1 cellular context compared by ENCODE assay signal in genomic region chr1:8908388-8909151, GRCh38.
TF ChIP-seq lines count a peak whose summit lies in the region.

No MANE protein-coding gene starts in this region.

TF ChIP-seq in WTC11, 78 proteins besides CTCF, POLR2A, EP300 and RAD21 (continued from another document):
- TF ChIP-seq, protein P1, sequence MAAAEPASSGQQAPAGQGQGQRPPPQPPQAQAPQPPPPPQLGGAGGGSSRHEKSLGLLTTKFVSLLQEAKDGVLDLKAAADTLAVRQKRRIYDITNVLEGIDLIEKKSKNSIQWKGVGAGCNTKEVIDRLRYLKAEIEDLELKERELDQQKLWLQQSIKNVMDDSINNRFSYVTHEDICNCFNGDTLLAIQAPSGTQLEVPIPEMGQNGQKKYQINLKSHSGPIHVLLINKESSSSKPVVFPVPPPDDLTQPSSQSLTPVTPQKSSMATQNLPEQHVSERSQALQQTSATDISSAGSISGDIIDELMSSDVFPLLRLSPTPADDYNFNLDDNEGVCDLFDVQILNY (CRISPR knock-in tag; IDR thresholded peaks at IDR 0.05) = no peak
- TF ChIP-seq, protein P2, sequence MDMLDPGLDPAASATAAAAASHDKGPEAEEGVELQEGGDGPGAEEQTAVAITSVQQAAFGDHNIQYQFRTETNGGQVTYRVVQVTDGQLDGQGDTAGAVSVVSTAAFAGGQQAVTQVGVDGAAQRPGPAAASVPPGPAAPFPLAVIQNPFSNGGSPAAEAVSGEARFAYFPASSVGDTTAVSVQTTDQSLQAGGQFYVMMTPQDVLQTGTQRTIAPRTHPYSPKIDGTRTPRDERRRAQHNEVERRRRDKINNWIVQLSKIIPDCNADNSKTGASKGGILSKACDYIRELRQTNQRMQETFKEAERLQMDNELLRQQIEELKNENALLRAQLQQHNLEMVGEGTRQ (CRISPR knock-in tag; IDR thresholded peaks at IDR 0.05) = no peak
- TF ChIP-seq NR1H2 (CRISPR knock-in tag; IDR thresholded peaks at IDR 0.05) (no peak), HMGXB4 (CRISPR knock-in tag; IDR thresholded peaks at IDR 0.05) (no peak), ETV6 (CRISPR knock-in tag; IDR thresholded peaks at IDR 0.05) (no peak), ERG (CRISPR knock-in tag; IDR thresholded peaks at IDR 0.05) (no peak), ZNF232 (CRISPR knock-in tag; IDR thresholded peaks at IDR 0.05) (no peak), MYBL2 (CRISPR knock-in tag; IDR thresholded peaks at IDR 0.05) (no peak), NFATC4 (CRISPR knock-in tag; IDR thresholded peaks at IDR 0.05) (no peak)
- TF ChIP-seq, protein P3, sequence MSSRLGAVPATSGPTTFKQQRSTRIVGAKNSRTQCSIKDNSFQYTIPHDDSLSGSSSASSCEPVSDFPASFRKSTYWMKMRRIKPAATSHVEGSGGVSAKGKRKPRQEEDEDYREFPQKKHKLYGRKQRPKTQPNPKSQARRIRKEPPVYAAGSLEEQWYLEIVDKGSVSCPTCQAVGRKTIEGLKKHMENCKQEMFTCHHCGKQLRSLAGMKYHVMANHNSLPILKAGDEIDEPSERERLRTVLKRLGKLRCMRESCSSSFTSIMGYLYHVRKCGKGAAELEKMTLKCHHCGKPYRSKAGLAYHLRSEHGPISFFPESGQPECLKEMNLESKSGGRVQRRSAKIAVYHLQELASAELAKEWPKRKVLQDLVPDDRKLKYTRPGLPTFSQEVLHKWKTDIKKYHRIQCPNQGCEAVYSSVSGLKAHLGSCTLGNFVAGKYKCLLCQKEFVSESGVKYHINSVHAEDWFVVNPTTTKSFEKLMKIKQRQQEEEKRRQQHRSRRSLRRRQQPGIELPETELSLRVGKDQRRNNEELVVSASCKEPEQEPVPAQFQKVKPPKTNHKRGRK (CRISPR knock-in tag; IDR thresholded peaks at IDR 0.05; ENCODE audit: borderline replicate concordance) = no peak
- TF ChIP-seq, protein P4, sequence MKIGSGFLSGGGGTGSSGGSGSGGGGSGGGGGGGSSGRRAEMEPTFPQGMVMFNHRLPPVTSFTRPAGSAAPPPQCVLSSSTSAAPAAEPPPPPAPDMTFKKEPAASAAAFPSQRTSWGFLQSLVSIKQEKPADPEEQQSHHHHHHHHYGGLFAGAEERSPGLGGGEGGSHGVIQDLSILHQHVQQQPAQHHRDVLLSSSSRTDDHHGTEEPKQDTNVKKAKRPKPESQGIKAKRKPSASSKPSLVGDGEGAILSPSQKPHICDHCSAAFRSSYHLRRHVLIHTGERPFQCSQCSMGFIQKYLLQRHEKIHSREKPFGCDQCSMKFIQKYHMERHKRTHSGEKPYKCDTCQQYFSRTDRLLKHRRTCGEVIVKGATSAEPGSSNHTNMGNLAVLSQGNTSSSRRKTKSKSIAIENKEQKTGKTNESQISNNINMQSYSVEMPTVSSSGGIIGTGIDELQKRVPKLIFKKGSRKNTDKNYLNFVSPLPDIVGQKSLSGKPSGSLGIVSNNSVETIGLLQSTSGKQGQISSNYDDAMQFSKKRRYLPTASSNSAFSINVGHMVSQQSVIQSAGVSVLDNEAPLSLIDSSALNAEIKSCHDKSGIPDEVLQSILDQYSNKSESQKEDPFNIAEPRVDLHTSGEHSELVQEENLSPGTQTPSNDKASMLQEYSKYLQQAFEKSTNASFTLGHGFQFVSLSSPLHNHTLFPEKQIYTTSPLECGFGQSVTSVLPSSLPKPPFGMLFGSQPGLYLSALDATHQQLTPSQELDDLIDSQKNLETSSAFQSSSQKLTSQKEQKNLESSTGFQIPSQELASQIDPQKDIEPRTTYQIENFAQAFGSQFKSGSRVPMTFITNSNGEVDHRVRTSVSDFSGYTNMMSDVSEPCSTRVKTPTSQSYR (CRISPR knock-in tag; IDR thresholded peaks at IDR 0.05) = no peak
- TF ChIP-seq, protein P5, sequence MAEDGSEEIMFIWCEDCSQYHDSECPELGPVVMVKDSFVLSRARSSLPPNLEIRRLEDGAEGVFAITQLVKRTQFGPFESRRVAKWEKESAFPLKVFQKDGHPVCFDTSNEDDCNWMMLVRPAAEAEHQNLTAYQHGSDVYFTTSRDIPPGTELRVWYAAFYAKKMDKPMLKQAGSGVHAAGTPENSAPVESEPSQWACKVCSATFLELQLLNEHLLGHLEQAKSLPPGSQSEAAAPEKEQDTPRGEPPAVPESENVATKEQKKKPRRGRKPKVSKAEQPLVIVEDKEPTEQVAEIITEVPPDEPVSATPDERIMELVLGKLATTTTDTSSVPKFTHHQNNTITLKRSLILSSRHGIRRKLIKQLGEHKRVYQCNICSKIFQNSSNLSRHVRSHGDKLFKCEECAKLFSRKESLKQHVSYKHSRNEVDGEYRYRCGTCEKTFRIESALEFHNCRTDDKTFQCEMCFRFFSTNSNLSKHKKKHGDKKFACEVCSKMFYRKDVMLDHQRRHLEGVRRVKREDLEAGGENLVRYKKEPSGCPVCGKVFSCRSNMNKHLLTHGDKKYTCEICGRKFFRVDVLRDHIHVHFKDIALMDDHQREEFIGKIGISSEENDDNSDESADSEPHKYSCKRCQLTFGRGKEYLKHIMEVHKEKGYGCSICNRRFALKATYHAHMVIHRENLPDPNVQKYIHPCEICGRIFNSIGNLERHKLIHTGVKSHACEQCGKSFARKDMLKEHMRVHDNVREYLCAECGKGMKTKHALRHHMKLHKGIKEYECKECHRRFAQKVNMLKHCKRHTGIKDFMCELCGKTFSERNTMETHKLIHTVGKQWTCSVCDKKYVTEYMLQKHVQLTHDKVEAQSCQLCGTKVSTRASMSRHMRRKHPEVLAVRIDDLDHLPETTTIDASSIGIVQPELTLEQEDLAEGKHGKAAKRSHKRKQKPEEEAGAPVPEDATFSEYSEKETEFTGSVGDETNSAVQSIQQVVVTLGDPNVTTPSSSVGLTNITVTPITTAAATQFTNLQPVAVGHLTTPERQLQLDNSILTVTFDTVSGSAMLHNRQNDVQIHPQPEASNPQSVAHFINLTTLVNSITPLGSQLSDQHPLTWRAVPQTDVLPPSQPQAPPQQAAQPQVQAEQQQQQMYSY (CRISPR knock-in tag; IDR thresholded peaks at IDR 0.05) = no peak
